In genomic region chr16:58511933-58512815, GRCh38 we compare ENCODE assay signal across 8 cellular contexts.
DNase-seq lines count a peak whose midpoint lies in the region; ATAC-seq and TF ChIP-seq lines count a peak whose summit lies in the region.

No MANE protein-coding gene starts in this region.

- DNase-seq in AML-193 (lab: John Stamatoyannopoulos, UW) (peak; percentile 44 to 47), NB4 (ENCODE audit: low read depth) (peak; percentile 81), amygdala (lab: John Stamatoyannopoulos, UW) (peak in 36 of 56 donors; percentile 25 to 81 (median 48)), hypothalamus (lab: John Stamatoyannopoulos, UW) (peak in 38 of 51 donors; percentile 17 to 76 (median 50)), DMS79 treated with DMSO at 0.1 percent for 48 hours (lab: John Stamatoyannopoulos, UW) (no peak)
- peak; percentile 65 for DNase-seq in T-helper 2 cell treated with Interferon-gamma antibody and Interleukin-4, amounts not matched to agents 5 μg/mL and 100 μg/mL, for 36 hours (ENCODE audit: low spot score)
- peak; percentile 72 to 88 (median 80) for DNase-seq in stimulated activated CD4-positive, alpha-beta T cell treated with anti-CD3 and anti-CD28 coated beads, Interleukin-12 subunit alpha, Interleukin-12 subunit beta, amount 100 ng/mL, for 48 hours (ENCODE audit: low read depth in 2 of 3, low spot score in 1 of 3)

- peak; percentile 74 for TF ChIP-seq CTCF in NB4 (IDR thresholded peaks at IDR 0.05; ENCODE audit: low read depth, low read length)

- peaks cover 16% of the 10 kb centered on the region for H3K4me1 Mint-ChIP-seq in T-helper 2 cell treated with Interferon-gamma antibody and Interleukin-4, amounts not matched to agents 5 μg/mL and 100 μg/mL, for 36 hours (ENCODE audit: low read depth)

- no peak overlapping the region for H3K27ac Mint-ChIP-seq in T-helper 2 cell treated with Interferon-gamma antibody and Interleukin-4, amounts not matched to agents 5 μg/mL and 100 μg/mL, for 36 hours

- H3K4me3 Mint-ChIP-seq in T-helper 2 cell treated with Interferon-gamma antibody and Interleukin-4, amounts not matched to agents 5 μg/mL and 100 μg/mL, for 36 hours = no peak overlapping the region

- TF ChIP-seq POLR2A in NB4 (IDR thresholded peaks at IDR 0.05; ENCODE audit: extremely low read depth, insufficient read length) = no peak

- ATAC-seq in GM19397 (IDR thresholded peaks at IDR 0.05; ENCODE audit: unreplicated experiment) = peak; percentile 35

- peaks cover 8% of the 10 kb centered on the region for H3K36me3 Mint-ChIP-seq in T-helper 2 cell treated with Interferon-gamma antibody and Interleukin-4, amounts not matched to agents 5 μg/mL and 100 μg/mL, for 36 hours (ENCODE audit: low read depth)

- H3K4me3 ChIP-seq in NB4 (ENCODE audit: low read depth, low read length) = no peak overlapping the region

- no peaks in the 10 kb centered on the region for H3K9me3 Mint-ChIP-seq in T-helper 2 cell treated with Interferon-gamma antibody and Interleukin-4, amounts not matched to agents 5 μg/mL and 100 μg/mL, for 36 hours

- H3K27me3 Mint-ChIP-seq in T-helper 2 cell treated with Interferon-gamma antibody and Interleukin-4, amounts not matched to agents 5 μg/mL and 100 μg/mL, for 36 hours (ENCODE audit: low read depth) = no peaks in the 10 kb centered on the region
